Comparison of ENCODE assay signal across 25 cellular contexts in the genomic region with DNA sequence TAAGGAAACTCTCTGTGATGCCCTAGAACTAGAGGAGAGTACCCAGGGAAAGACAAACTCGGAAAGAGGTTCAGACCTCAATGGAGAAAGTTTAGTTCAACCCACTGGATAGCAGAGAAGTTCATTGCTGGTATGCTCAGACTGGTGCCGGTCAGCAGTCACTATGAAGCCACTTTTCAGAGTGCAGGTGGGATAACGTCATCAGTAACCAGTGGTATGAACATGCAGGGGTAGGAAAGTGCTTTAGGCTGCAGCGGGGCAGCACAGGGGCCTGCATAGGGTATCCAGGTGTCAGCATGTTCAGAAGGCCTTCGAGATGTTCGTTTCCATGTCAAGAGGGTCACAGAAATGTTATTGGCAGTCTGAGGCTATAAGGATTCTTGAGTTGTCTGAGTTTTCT. TPM values are rescaled to one million over a fixed set of nuclear protein-coding genes. Genes with fewer than 3 reads are reported as not detected.
DNase-seq lines count a peak whose midpoint lies in the region; ATAC-seq, FAIRE-seq and TF ChIP-seq lines count a peak whose summit lies in the region.
"Had no signal": no experiment of that assay in that cellular context is flagged by ENCODE, and none has a peak within 500 bp of the region (broad histone marks: within the 10 kb centered on the region; RNA-seq: fewer than 3 reads in every experiment).

No MANE protein-coding gene starts in this region.

- H3K56ac ChIP-seq in IMR-90 (ENCODE audit: extremely low read depth, insufficient read depth, low read length): no peak overlapping the region
- H3K56ac ChIP-seq in H1 (replicated peaks; ENCODE audit: insufficient read length, low read depth, low read length): no peak overlapping the region

- H4K91ac ChIP-seq in IMR-90 (ENCODE audit: insufficient read depth, low read depth, low read length): no peak overlapping the region
- H4K91ac ChIP-seq in H1 (replicated peaks; ENCODE audit: insufficient read length, low read length): no peak overlapping the region

- no peaks in the 10 kb centered on the region for H3K4me1 Mint-ChIP-seq in neural progenitor cell
- H3K4me1 Mint-ChIP-seq: CD8-positive, alpha-beta memory T cell; H9 had no signal

- no peak for TF ChIP-seq POLR2A in IMR-90 (IDR thresholded peaks at IDR 0.05; ENCODE audit: low read depth, low read length)
- no peak for TF ChIP-seq POLR2A in H1 (IDR thresholded peaks at IDR 0.05; ENCODE audit: control extremely low read depth in 1 of 2, low read depth in 2 of 2, low read length in 2 of 2)

- H2AFZ ChIP-seq in IMR-90 (replicated peaks; ENCODE audit: low read length, poor library complexity) (peak overlapping the region; percentile 69), H1 (ENCODE audit: low read length) (peak overlapping the region; percentile 66; the same call in 1 of the 2 replicates), neural progenitor cell (replicated peaks) (peak overlapping the region; percentile 54), smooth muscle cell (ENCODE audit: low read depth) (no peak overlapping the region)
- H2AFZ ChIP-seq: GM23248 had no signal

- H3K14ac ChIP-seq in IMR-90 (replicated peaks; ENCODE audit: low read depth, low read length) (no peak overlapping the region), H1 (ENCODE audit: insufficient read length) (no peak overlapping the region)

- DNase-seq in IMR-90: no peak
- no peak for DNase-seq in H1 (ENCODE audit: low read depth in 1 of 2, low spot score in 2 of 2)
- DNase-seq in neural progenitor cell (ENCODE audit: low spot score): no peak
- no peak for DNase-seq in kidney tubule cell (ENCODE audit: low spot score)
- no peak for DNase-seq in smooth muscle cell (lab: John Stamatoyannopoulos, UW; ENCODE audit: unreplicated experiment)
- DNase-seq: 8988T; ACHN; AML-193; BE2C; CD4-positive, alpha-beta T cell; CD8-positive, alpha-beta memory T cell; DMS 273 treated with DMSO at 0.1 percent for 48 hours; DMS79; EL; GDM1; GM23248; H9 had no signal

- H3K79me2 ChIP-seq in H1 (ENCODE audit: control insufficient read depth in 1 of 2, insufficient read depth in 2 of 2, low read length in 2 of 2): no peaks in the 10 kb centered on the region
- H3K79me2 ChIP-seq in neural progenitor cell (ENCODE audit: low read depth): no peaks in the 10 kb centered on the region
- no peaks in the 10 kb centered on the region for H3K79me2 ChIP-seq in smooth muscle cell (ENCODE audit: low read depth)

- H3K4me2 ChIP-seq in IMR-90 (ENCODE audit: low read depth, low read length): no peak overlapping the region
- H3K4me2 ChIP-seq in H1 (ENCODE audit: insufficient read depth in 1 of 2, low read depth in 2 of 2, low read length in 2 of 2): no peak overlapping the region
- H3K4me2 ChIP-seq in neural progenitor cell: no peak overlapping the region
- H3K4me2 ChIP-seq in smooth muscle cell: no peak overlapping the region
- H3K4me2 ChIP-seq: A549; BLaER1 treated with 17β-estradiol and CSF1 and Interleukin-3, amounts not matched to agents 10 nM and 100 nM had no signal

- dilution Hi-C loops in IMR-90 (cut with HindIII; ENCODE audit: low sequenced_read_pairs, unreplicated experiment): no loop called here

- no peaks in the 10 kb centered on the region for H3K23me2 ChIP-seq in H1 (ENCODE audit: low read depth, low read length)

- peaks cover 11% of the 10 kb centered on the region for H3K9me3 Mint-ChIP-seq in neural progenitor cell
- H3K9me3 Mint-ChIP-seq: CD4-positive, alpha-beta T cell had no signal

- H2AK5ac ChIP-seq in IMR-90 (ENCODE audit: low read depth, low read length) (0 out of 2 replicates have a peak overlapping the region, but pooled peaks have one; percentile 20), H1 (ENCODE audit: low read depth, low read length) (no peak overlapping the region)

- peaks cover 3% of the 10 kb centered on the region for H3K27me3 Mint-ChIP-seq in neural progenitor cell (ENCODE audit: insufficient read depth, low read depth)
- H3K27me3 Mint-ChIP-seq: CD4-positive, alpha-beta T cell had no signal

- 0 out of 2 replicates have a peak overlapping the region, but pooled peaks have one; percentile 25 for H3K4ac ChIP-seq in IMR-90 (ENCODE audit: low read depth, low read length)
- no peak overlapping the region for H3K4ac ChIP-seq in H1 (replicated peaks; ENCODE audit: insufficient read length, low read depth, low read length)

- CTCF ChIA-PET in IMR-90 (lab: Yijun Ruan, JAX) (no interaction called here), H1 (lab: Charles Lee; ENCODE audit: partially characterized antibody) (interaction anchor here (1.2 kb wide), 1 partner anchor 11 kb away, joined by 4 read pairs; no protein-coding TSS in a partner anchor)

- FAIRE-seq in H1 (lab: Jason Lieb, UNC): no peak
- FAIRE-seq: D721Med, GM12878, GM19239 had no signal

- H3K23ac ChIP-seq in IMR-90 (ENCODE audit: low read depth, low read length): no peak overlapping the region; the same call in 1 of the 2 replicates
- H3K23ac ChIP-seq in H1 (ENCODE audit: insufficient read length): no peak overlapping the region

- BruUV-seq in IMR-90 (replicated peaks; lab: Mats Ljungman, UMichigan): no TSS peak

- intact Hi-C loops in IMR-90 (cut with micrococcal nuclease): no loop called here

- H2AK9ac ChIP-seq in IMR-90 (replicated peaks; ENCODE audit: low read depth, low read length, poor library complexity): peak overlapping the region; percentile 75

- H3K27ac ChIP-seq in IMR-90 (ENCODE audit: insufficient read depth, low read length) (no peak overlapping the region), H1 (ENCODE audit: low read depth, low read length) (no peak overlapping the region), neural progenitor cell (no peak overlapping the region), smooth muscle cell (ENCODE audit: low read depth) (no peak overlapping the region)
- H3K27ac ChIP-seq: A549; BLaER1 treated with 17β-estradiol and CSF1 and Interleukin-3, amounts not matched to agents 10 nM and 100 nM; GM23248 had no signal

- H2BK120ac ChIP-seq in IMR-90 (ENCODE audit: low read depth, low read length): peak overlapping the region; percentile 24; the same call in 1 of the 2 replicates
- H2BK120ac ChIP-seq in H1 (replicated peaks; ENCODE audit: low read depth, low read length): no peak overlapping the region

- no peaks in the 10 kb centered on the region for H3K36me3 ChIP-seq in IMR-90 (ENCODE audit: control insufficient read depth, insufficient read depth, low read length)
- no peaks in the 10 kb centered on the region for H3K36me3 ChIP-seq in H1 (ENCODE audit: control insufficient read depth in 2 of 4, insufficient read depth in 4 of 4, low read length in 3 of 4)
- no peaks in the 10 kb centered on the region for H3K36me3 ChIP-seq in neural progenitor cell
- no peaks in the 10 kb centered on the region for H3K36me3 ChIP-seq in smooth muscle cell (ENCODE audit: low read depth)
- H3K36me3 ChIP-seq: BE2C had no signal

- no peaks in the 10 kb centered on the region for H3K36me3 Mint-ChIP-seq in neural progenitor cell
- H3K36me3 Mint-ChIP-seq: CD14-positive monocyte; CD8-positive, alpha-beta memory T cell had no signal

- no peak overlapping the region for H3K9ac ChIP-seq in IMR-90 (ENCODE audit: low read depth, low read length)
- H3K9ac ChIP-seq in H1 (replicated peaks in 1 of 4; ENCODE audit: extremely low read depth in 1 of 4, low read depth in 3 of 4, low read length in 3 of 4): no peak overlapping the region
- no peak overlapping the region for H3K9ac ChIP-seq in neural progenitor cell
- H3K9ac ChIP-seq in smooth muscle cell (ENCODE audit: low read depth): no peak overlapping the region
- H3K9ac ChIP-seq: BLaER1 treated with 17β-estradiol and CSF1 and Interleukin-3, amounts not matched to agents 10 nM and 100 nM; GM23248 had no signal

- H3K18ac ChIP-seq in IMR-90 (ENCODE audit: low read depth, low read length) (no peak overlapping the region), H1 (ENCODE audit: extremely low read depth, low read length) (no peak overlapping the region)

- H4K8ac ChIP-seq in IMR-90 (ENCODE audit: low read depth in 2 of 2, low read length in 2 of 2) (0 out of 4 replicates have a peak overlapping the region, but pooled peaks of 1 of the 2 experiments have one; percentile 5), H1 (ENCODE audit: extremely low read depth, insufficient read depth, low read length) (no peak overlapping the region)

- TF ChIP-seq RAD21 in IMR-90 (IDR thresholded peaks at IDR 0.05; ENCODE audit: low read length) (no peak), H1 (IDR thresholded peaks at IDR 0.05 in 1 of 2, conservative IDR thresholded peaks at IDR 0.05 in 1 of 2; ENCODE audit: low read depth in 2 of 2, low read length in 2 of 2) (no peak)

- H2BK15ac ChIP-seq in IMR-90 (ENCODE audit: low read depth, low read length) (0 out of 3 replicates have a peak overlapping the region, but pooled peaks have one; percentile 14), H1 (ENCODE audit: low read length) (no peak overlapping the region)

- no peak overlapping the region for H2BK12ac ChIP-seq in H1 (ENCODE audit: low read depth, low read length)

- H4K5ac ChIP-seq in IMR-90 (ENCODE audit: low read depth, low read length) (no peak overlapping the region), H1 (ENCODE audit: insufficient read length, low read depth, low read length) (no peak overlapping the region)

- H2BK20ac ChIP-seq in IMR-90 (ENCODE audit: low read depth, low read length): no peak overlapping the region
- H2BK20ac ChIP-seq in H1 (ENCODE audit: low read length): no peak overlapping the region

- H3K4me3 ChIP-seq in IMR-90 (ENCODE audit: insufficient read depth, low read depth, low read length) (no peak overlapping the region), H1 (ENCODE audit: extremely low read depth in 1 of 4, insufficient read depth in 2 of 4, low read depth in 3 of 4, low read length in 4 of 4) (no peak overlapping the region), neural progenitor cell (no peak overlapping the region), smooth muscle cell (no peak overlapping the region)
- H3K4me3 ChIP-seq: A549; BLaER1 treated with 17β-estradiol and CSF1 and Interleukin-3, amounts not matched to agents 10 nM and 100 nM; GM12878; GM23248 had no signal

- H3K4me1 ChIP-seq in IMR-90 (ENCODE audit: control insufficient read depth, insufficient read depth, low read length): peaks cover 5% of the 10 kb centered on the region
- no peaks in the 10 kb centered on the region for H3K4me1 ChIP-seq in H1 (replicated peaks in 1 of 4; ENCODE audit: control insufficient read depth in 3 of 4, insufficient read depth in 4 of 4, low read length in 3 of 4)
- H3K4me1 ChIP-seq in neural progenitor cell: no peaks in the 10 kb centered on the region
- H3K4me1 ChIP-seq in smooth muscle cell (ENCODE audit: low read depth): no peaks in the 10 kb centered on the region
- H3K4me1 ChIP-seq: BE2C had no signal

- H3F3A ChIP-seq in neural progenitor cell (ENCODE audit: low read depth) (no peaks in the 10 kb centered on the region), smooth muscle cell (ENCODE audit: low read depth) (peaks cover 2% of the 10 kb centered on the region)

- H3K9me3 ChIP-seq in IMR-90 (ENCODE audit: control insufficient read depth, insufficient read depth, low read length): no peaks in the 10 kb centered on the region; the same call in 1 of the 2 replicates
- H3K9me3 ChIP-seq in H1 (ENCODE audit: insufficient read depth in 2 of 2, low read depth in 1 of 2, low read length in 1 of 2): peaks cover 2 to 12% of the 10 kb centered on the region in 2 experiments; a peak in 3 of 4 replicates
- no peaks in the 10 kb centered on the region for H3K9me3 ChIP-seq in neural progenitor cell (ENCODE audit: low read depth)
- no peaks in the 10 kb centered on the region for H3K9me3 ChIP-seq in smooth muscle cell (replicated peaks; ENCODE audit: low read depth)
- H3K9me3 ChIP-seq: A549 had no signal

- H3K27me3 ChIP-seq in IMR-90 (ENCODE audit: control insufficient read depth, insufficient read depth, low read length) (no peaks in the 10 kb centered on the region), H1 (replicated peaks in 1 of 4; ENCODE audit: control insufficient read depth in 3 of 4, extremely low read depth in 1 of 4, insufficient read depth in 3 of 4, low read length in 3 of 4) (no peaks in the 10 kb centered on the region), neural progenitor cell (no peaks in the 10 kb centered on the region), smooth muscle cell (ENCODE audit: low read depth) (no peaks in the 10 kb centered on the region)
- H3K27me3 ChIP-seq: BE2C; BLaER1 treated with 17β-estradiol and CSF1 and Interleukin-3, amounts not matched to agents 10 nM and 100 nM had no signal

- POLR2A ChIA-PET in IMR-90 (lab: Charles Lee; ENCODE audit: unreplicated experiment) (no interaction called here), H1 (lab: Charles Lee; ENCODE audit: partially characterized antibody) (no interaction called here)

- TF ChIP-seq CTCF in IMR-90 (conservative IDR thresholded peaks at IDR 0.05; ENCODE audit: low read depth, low read length) (no peak), H1 (IDR thresholded peaks at IDR 0.05; ENCODE audit: control extremely low read depth in 1 of 3, insufficient read depth in 1 of 3, low read depth in 1 of 3, low read length in 3 of 3) (no peak), neural progenitor cell (IDR thresholded peaks at IDR 0.05) (no peak), smooth muscle cell (IDR thresholded peaks at IDR 0.05; ENCODE audit: borderline replicate concordance, insufficient read depth, poor library complexity, severe bottlenecking) (no peak)

- in situ Hi-C loops in IMR-90 (cut with MboI; ENCODE audit: low sequenced_read_pairs): loop anchor here (25.0 kb wide), 1 partner anchor 958 kb away; no protein-coding TSS in a partner anchor

- ATAC-seq in IMR-90 (ENCODE audit: low read depth) (no peak), HG03442 (IDR thresholded peaks at IDR 0.05; ENCODE audit: unreplicated experiment) (no peak)
- ATAC-seq: A549, GM12878, HCT116 had no signal

- H3K9me1 ChIP-seq in IMR-90 (ENCODE audit: insufficient read depth, low read length): no peaks in the 10 kb centered on the region

- no peak overlapping the region for H2BK5ac ChIP-seq in IMR-90 (ENCODE audit: low read depth, low read length, poor library complexity, severe bottlenecking)
- H2BK5ac ChIP-seq in H1 (ENCODE audit: low read depth, low read length): no peak overlapping the region

- 88% methylated on average over 3 of the region's 6 CpGs; no CpG with 5 or more reads in 1 of the 2 experiments for WGBS in IMR-90 (ENCODE audit: extremely low coverage in 2 of 2, insufficient read length in 1 of 2), 2 experiments
- WGBS in H1 (ENCODE audit: extremely low coverage in 1 of 2, insufficient coverage in 1 of 2, insufficient read length in 1 of 2, insufficient replicate concordance in 2 of 2, low coverage in 1 of 2, low lambda C conversion rate in 2 of 2, missing lambda C conversion rate in 1 of 2), 2 experiments: 89% methylated on average over 6 of the region's 6 CpGs; no CpG with 5 or more reads in 1 of the 2 experiments
- WGBS in smooth muscle cell (ENCODE audit: low lambda C conversion rate): 90% methylated on average over 6 of the region's 6 CpGs

- H3K4me3 Mint-ChIP-seq in neural progenitor cell: no peak overlapping the region
- H3K4me3 Mint-ChIP-seq: CD14-positive monocyte; CD4-positive, alpha-beta T cell; CD8-positive, alpha-beta memory T cell; H9 had no signal

- TF ChIP-seq EP300 in H1 (IDR thresholded peaks at IDR 0.05; ENCODE audit: borderline replicate concordance in 1 of 2, low read depth in 2 of 2, low read length in 2 of 2): no peak

- no peak overlapping the region for H3K27ac Mint-ChIP-seq in neural progenitor cell
- H3K27ac Mint-ChIP-seq: CD14-positive monocyte; CD4-positive, alpha-beta T cell; CD8-positive, alpha-beta memory T cell; H9 had no signal

- H3K79me1 ChIP-seq in IMR-90 (ENCODE audit: low read depth in 1 of 2, low read length in 2 of 2) (no peaks in the 10 kb centered on the region), H1 (ENCODE audit: low read depth, low read length) (no peaks in the 10 kb centered on the region)

- H4K20me1 ChIP-seq in IMR-90 (ENCODE audit: insufficient read depth, low read length) (no peaks in the 10 kb centered on the region), H1 (replicated peaks in 1 of 2; ENCODE audit: control insufficient read depth in 1 of 2, insufficient read depth in 2 of 2, low read length in 2 of 2) (no peaks in the 10 kb centered on the region), neural progenitor cell (ENCODE audit: low read depth) (no peaks in the 10 kb centered on the region), smooth muscle cell (ENCODE audit: low read depth) (no peaks in the 10 kb centered on the region)
- H4K20me1 ChIP-seq: BLaER1 treated with 17β-estradiol and CSF1 and Interleukin-3, amounts not matched to agents 10 nM and 100 nM had no signal

RNA-seq across cellular contexts. Expression of a gene that starts 20.8 kb away (rescaled TPM):
- total RNA-seq in IMR-90 (2012; rRNA removed): 0.28 TPM in 1 of 2 replicates, not detected in the other
- polyA plus RNA-seq in IMR-90 (2012; rRNA removed): not detected in 2 replicates
- 0.13 TPM in 1 of 2 replicates, not detected in the other for polyA plus RNA-seq in IMR-90 (2012; cell fraction: cytosol; rRNA removed)
- not detected in 2 replicates for polyA plus RNA-seq in IMR-90 (2012; cell fraction: nucleus; rRNA removed; ENCODE audit: low replicate concordance)
- not detected in 2 replicates for total RNA-seq in H1 (2021; fragmentation: NEBNext Ultra II Directional; extraction: Animal tissue kit (Norgen Biotek cat#: 25700))
- not detected in 2 replicates for polyA plus RNA-seq in H1 (2011; rRNA removed)
- polyA plus RNA-seq in H1 (2011; cell fraction: cytosol; rRNA removed): not detected
- polyA plus RNA-seq in H1 (2011; cell fraction: nucleus; rRNA removed): not detected
- polyA plus RNA-seq in H1 (2012, experiment 1 of 2): not detected in 4 replicates
- not detected for polyA plus RNA-seq in H1 (2012, experiment 2 of 2)
- polyA plus RNA-seq in H1 (2013, experiment 1 of 2): not detected
- not detected for polyA plus RNA-seq in H1 (2013, experiment 2 of 2)
- polyA minus RNA-seq in H1 (2011; rRNA and poly(A)+ RNA removed): not detected in 2 replicates
- polyA minus RNA-seq in H1 (2011; cell fraction: cytosol; rRNA and poly(A)+ RNA removed): not detected
- not detected for polyA minus RNA-seq in H1 (2011; cell fraction: nucleus; rRNA and poly(A)+ RNA removed)
- total RNA-seq in neural progenitor cell (ENCODE audit: low replicate concordance): not detected in 2 replicates
- 0.27 and 1.7 TPM in 2 replicates for total RNA-seq in smooth muscle cell
- polyA plus RNA-seq in smooth muscle cell: 0.70 and 1.1 TPM in 2 replicates
- total RNA-seq: CD8-positive, alpha-beta memory T cell; GM12878; GM23248; H9 had no signal
- polyA plus RNA-seq: CD8-positive, alpha-beta memory T cell; GM23248 had no signal
